Comparison of ENCODE assay signal across 1 cellular context in the genomic region with DNA sequence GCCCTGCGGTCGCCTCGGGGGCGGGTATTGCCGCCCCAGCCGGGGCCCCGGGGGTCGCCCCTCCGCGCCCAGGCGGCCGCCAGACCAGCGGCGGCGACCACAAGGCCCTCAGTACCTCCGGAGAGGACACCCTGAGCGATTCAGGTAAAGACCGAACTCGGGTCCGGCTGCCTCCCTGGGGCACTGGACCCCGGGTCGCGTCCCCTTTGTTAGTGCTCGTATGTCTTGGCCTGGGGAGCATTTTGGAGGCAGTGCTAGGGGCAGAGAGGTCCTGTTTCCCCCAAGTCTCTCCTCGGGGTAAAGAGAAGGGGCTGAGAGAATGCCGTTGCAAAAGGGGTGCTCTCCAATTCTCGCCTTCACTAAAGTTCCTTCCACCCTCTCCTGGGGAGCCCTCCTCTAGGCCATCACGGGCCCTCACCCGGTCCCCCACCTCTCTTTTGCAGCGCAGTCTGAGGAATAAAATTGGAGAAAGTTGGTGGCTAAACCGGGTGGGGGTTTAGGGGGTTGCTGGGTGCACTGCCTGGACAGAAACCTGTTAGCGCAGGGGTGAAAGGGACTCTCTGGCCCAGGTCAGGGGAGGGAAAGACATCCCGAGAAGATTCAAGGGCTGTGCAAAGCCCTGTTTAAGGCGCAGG.
TF ChIP-seq lines count a peak whose summit lies in the region.

No MANE protein-coding gene starts in this region.

TF ChIP-seq in HepG2, 621 proteins besides CTCF, POLR2A, EP300 and RAD21:
- no peak for TF ChIP-seq ZNF20 (CRISPR knock-in tag; IDR thresholded peaks at IDR 0.05)
- TF ChIP-seq NRL (CRISPR knock-in tag; IDR thresholded peaks at IDR 0.05; ENCODE audit: borderline replicate concordance) = no peak
- TF ChIP-seq, protein P1, sequence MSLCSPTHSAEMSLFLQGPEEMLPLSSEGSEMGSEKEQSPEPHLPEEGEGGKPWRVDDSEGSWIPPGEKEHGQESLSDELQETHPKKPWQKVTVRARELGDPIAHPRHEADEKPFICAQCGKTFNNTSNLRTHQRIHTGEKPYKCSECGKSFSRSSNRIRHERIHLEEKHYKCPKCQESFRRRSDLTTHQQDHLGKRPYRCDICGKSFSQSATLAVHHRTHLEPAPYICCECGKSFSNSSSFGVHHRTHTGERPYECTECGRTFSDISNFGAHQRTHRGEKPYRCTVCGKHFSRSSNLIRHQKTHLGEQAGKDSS (CRISPR knock-in tag; IDR thresholded peaks at IDR 0.05; ENCODE audit: borderline replicate concordance, low read depth) = no peak
- no peak for TF ChIP-seq MTF1 (CRISPR knock-in tag; IDR thresholded peaks at IDR 0.05)
- TF ChIP-seq ZNF547 (CRISPR knock-in tag; IDR thresholded peaks at IDR 0.05) = 0 out of 2 replicates have a peak, but pooled peaks have one; percentile 27
- peak; percentile 97 for TF ChIP-seq EZH2 (conservative IDR thresholded peaks at IDR 0.05; ENCODE audit: low read depth, low read length)
- TF ChIP-seq MTF2 (CRISPR knock-in tag; IDR thresholded peaks at IDR 0.05; ENCODE audit: borderline replicate concordance) = 0 out of 2 replicates have a peak, but pooled peaks have one; percentile 14
- TF ChIP-seq ZNF891 (CRISPR knock-in tag; IDR thresholded peaks at IDR 0.05) = 0 out of 2 replicates have a peak, but pooled peaks have one; percentile 26
- TF ChIP-seq SATB2 (CRISPR knock-in tag; IDR thresholded peaks at IDR 0.05) = no peak
